Comparison of ENCODE assay signal across 34 cellular contexts in genomic region chr18:32998921-32999320, GRCh38.
"Had no signal": no experiment of that assay in that cellular context is flagged by ENCODE, and none has a peak within 500 bp of the region (broad histone marks: within the 10 kb centered on the region; RNA-seq: fewer than 3 reads in every experiment).

No MANE protein-coding gene starts in this region.

- H3K36me3 ChIP-seq: ascending aorta, WERI-Rb-1 had no signal

- H3K4me1 Mint-ChIP-seq: activated CD4-positive, alpha-beta memory T cell treated with anti-CD3 and anti-CD28 coated beads, Interleukin-2, amount 10 ng/mL, durations not matched to agents 7 days and 5 days; activated CD4-positive, alpha-beta T cell treated with anti-CD3 and anti-CD28 coated beads for 36 hours; activated CD4-positive, alpha-beta T cell treated with anti-CD3 and anti-CD28 coated beads, Interleukin-2, amount 10 ng/mL, durations not matched to agents 7 days and 5 days; activated CD8-positive, alpha-beta memory T cell treated with anti-CD3 and anti-CD28 coated beads, Interleukin-2, amount 10 ng/mL, durations not matched to agents 7 days and 5 days; activated naive CD4-positive, alpha-beta T cell treated with anti-CD3 and anti-CD28 coated beads, Interleukin-2, amount 10 ng/mL, durations not matched to agents 7 days and 5 days; activated naive CD4-positive, alpha-beta T cell treated with anti-CD3 and anti-CD28 coated beads, Interleukin-2, amount 50 U/mL, for 24 hours; activated naive CD8-positive, alpha-beta T cell treated with anti-CD3 and anti-CD28 coated beads, Interleukin-2, amount 10 ng/mL, durations not matched to agents 7 days and 5 days; activated naive CD8-positive, alpha-beta T cell treated with anti-CD3 and anti-CD28 coated beads, Interleukin-2, amount 50 U/mL, for 24 hours; brain; WTC11 had no signal

- H3K4me1 ChIP-seq: ascending aorta had no signal

- H3K36me3 Mint-ChIP-seq: activated CD8-positive, alpha-beta memory T cell treated with anti-CD3 and anti-CD28 coated beads, Interleukin-2, amount 10 ng/mL, durations not matched to agents 7 days and 5 days; activated naive CD4-positive, alpha-beta T cell treated with anti-CD3 and anti-CD28 coated beads, Interleukin-2, amount 10 ng/mL, durations not matched to agents 7 days and 5 days; activated naive CD4-positive, alpha-beta T cell treated with anti-CD3 and anti-CD28 coated beads, Interleukin-2, amount 50 U/mL, for 24 hours; activated naive CD8-positive, alpha-beta T cell; activated naive CD8-positive, alpha-beta T cell treated with anti-CD3 and anti-CD28 coated beads, Interleukin-2, amount 10 ng/mL, durations not matched to agents 7 days and 5 days; brain; WTC11 had no signal

- H3K27ac Mint-ChIP-seq: activated CD4-positive, alpha-beta memory T cell treated with anti-CD3 and anti-CD28 coated beads, Interleukin-2, amount 10 ng/mL, durations not matched to agents 7 days and 5 days; activated CD4-positive, alpha-beta T cell treated with anti-CD3 and anti-CD28 coated beads for 36 hours; activated CD4-positive, alpha-beta T cell treated with anti-CD3 and anti-CD28 coated beads, Interleukin-2, amount 10 ng/mL, durations not matched to agents 7 days and 5 days; activated CD8-positive, alpha-beta memory T cell treated with anti-CD3 and anti-CD28 coated beads, Interleukin-2, amount 10 ng/mL, durations not matched to agents 7 days and 5 days; activated CD8-positive, alpha-beta T cell treated with anti-CD3 and anti-CD28 coated beads, Interleukin-2, amount 10 ng/mL, durations not matched to agents 7 days and 5 days; activated naive CD4-positive, alpha-beta T cell treated with anti-CD3 and anti-CD28 coated beads, Interleukin-2, amount 10 ng/mL, durations not matched to agents 7 days and 5 days; activated naive CD4-positive, alpha-beta T cell treated with anti-CD3 and anti-CD28 coated beads, Interleukin-2, amount 50 U/mL, for 24 hours; activated naive CD8-positive, alpha-beta T cell; activated naive CD8-positive, alpha-beta T cell treated with anti-CD3 and anti-CD28 coated beads, Interleukin-2, amount 10 ng/mL, durations not matched to agents 7 days and 5 days; activated naive CD8-positive, alpha-beta T cell treated with anti-CD3 and anti-CD28 coated beads, Interleukin-2, amount 50 U/mL, for 24 hours; activated T-cell treated with anti-CD3 and anti-CD28 coated beads, Interleukin-2, amount 50 U/mL, for 24 hours; activated T-helper 2 cell treated with anti-CD3 and anti-CD28 coated beads, Interferon-gamma antibody, Interleukin-2, Interleukin-4, amounts not matched to agents 10 μg/mL and 5 μg/mL and 100 μg/mL, durations not matched to agents 14 hours and 24 hours and 36 hours; brain; T-helper 1 cell treated with Interleukin-12 subunit alpha and Interleukin-12 subunit beta and Interleukin-4 antibody, amounts not matched to agents 30 μg/mL and 1 μg/mL, for 36 hours; T-helper 2 cell treated with Interferon-gamma antibody and Interleukin-4, amounts not matched to agents 5 μg/mL and 100 μg/mL, for 36 hours; WTC11 had no signal

- H3K27me3 ChIP-seq: ascending aorta had no signal

- H3K4me3 ChIP-seq: ascending aorta had no signal

- H3K9me3 Mint-ChIP-seq: activated CD4-positive, alpha-beta T cell treated with anti-CD3 and anti-CD28 coated beads, Interleukin-2, amount 10 ng/mL, durations not matched to agents 7 days and 5 days had no signal

- H3K27ac ChIP-seq: ascending aorta, WERI-Rb-1 had no signal

- H3K27me3 Mint-ChIP-seq: activated CD4-positive, alpha-beta memory T cell treated with anti-CD3 and anti-CD28 coated beads, Interleukin-2, amount 10 ng/mL, durations not matched to agents 7 days and 5 days; activated CD4-positive, alpha-beta T cell treated with anti-CD3 and anti-CD28 coated beads for 36 hours; activated CD4-positive, alpha-beta T cell treated with anti-CD3 and anti-CD28 coated beads, Interleukin-2, amount 10 ng/mL, durations not matched to agents 7 days and 5 days; activated CD8-positive, alpha-beta memory T cell treated with anti-CD3 and anti-CD28 coated beads, Interleukin-2, amount 10 ng/mL, durations not matched to agents 7 days and 5 days; activated naive CD4-positive, alpha-beta T cell treated with anti-CD3 and anti-CD28 coated beads, Interleukin-2, amount 10 ng/mL, durations not matched to agents 7 days and 5 days; activated naive CD4-positive, alpha-beta T cell treated with anti-CD3 and anti-CD28 coated beads, Interleukin-2, amount 50 U/mL, for 24 hours; activated naive CD8-positive, alpha-beta T cell; activated naive CD8-positive, alpha-beta T cell treated with anti-CD3 and anti-CD28 coated beads, Interleukin-2, amount 10 ng/mL, durations not matched to agents 7 days and 5 days; activated naive CD8-positive, alpha-beta T cell treated with anti-CD3 and anti-CD28 coated beads, Interleukin-2, amount 50 U/mL, for 24 hours; activated T-cell treated with anti-CD3 and anti-CD28 coated beads, Interleukin-2, amount 50 U/mL, for 24 hours; brain had no signal

- H3K9me3 ChIP-seq: ascending aorta had no signal

- DNase-seq: activated CD4-positive, alpha-beta memory T cell treated with anti-CD3 and anti-CD28 coated beads, Interleukin-2, amount 10 ng/mL, durations not matched to agents 7 days and 5 days; activated CD4-positive, alpha-beta T cell treated with anti-CD3 and anti-CD28 coated beads for 1 hour; activated CD4-positive, alpha-beta T cell treated with anti-CD3 and anti-CD28 coated beads for 36 hours; activated CD4-positive, alpha-beta T cell treated with anti-CD3 and anti-CD28 coated beads for 48 hours; activated CD4-positive, alpha-beta T cell treated with anti-CD3 and anti-CD28 coated beads, Interleukin-2, amount 10 ng/mL, durations not matched to agents 7 days and 5 days; activated CD4-positive, alpha-beta T cell treated with anti-CD3 and anti-CD28 coated beads, Interleukin-2, amount 50 U/mL, for 48 hours; activated CD4-positive, CD25-positive, alpha-beta regulatory T cell; activated CD8-positive, alpha-beta memory T cell treated with anti-CD3 and anti-CD28 coated beads for 24 hours; activated CD8-positive, alpha-beta memory T cell treated with anti-CD3 and anti-CD28 coated beads, Interleukin-2, amount 10 ng/mL, durations not matched to agents 7 days and 5 days; activated CD8-positive, alpha-beta memory T cell treated with anti-CD3 and anti-CD28 coated beads, Interleukin-2, amount 50 U/mL, for 48 hours; activated CD8-positive, alpha-beta T cell treated with anti-CD3 and anti-CD28 coated beads, Interleukin-2, amount 10 ng/mL, durations not matched to agents 7 days and 5 days; activated effector memory CD4-positive, alpha-beta T cell treated with Interleukin-2 at 50 U/mL for 16 hours; activated gamma-delta T cell; activated naive CD4-positive, alpha-beta T cell treated with anti-CD3 and anti-CD28 coated beads, Interleukin-2, amount 10 ng/mL, durations not matched to agents 7 days and 5 days; activated naive CD4-positive, alpha-beta T cell treated with Interleukin-2 at 50 U/mL for 16 hours; activated naive CD8-positive, alpha-beta T cell treated with anti-CD3 and anti-CD28 coated beads, Interleukin-2, amount 10 ng/mL, durations not matched to agents 7 days and 5 days; activated naive CD8-positive, alpha-beta T cell treated with anti-CD3 and anti-CD28 coated beads, Interleukin-2, amount 50 U/mL, for 24 hours; activated T-cell treated with anti-CD3 and anti-CD28 coated beads, Interleukin-2, amount 50 U/mL, for 24 hours; activated T-cell treated with anti-CD3 and anti-CD28 coated beads, Interleukin-2, amount 50 U/mL, for 48 hours; amygdala; anterior cingulate cortex; central memory CD4-positive, alpha-beta T cell; T-helper 1 cell; T-helper 2 cell; T-helper 9 cell; WERI-Rb-1 had no signal

- H3K4me3 Mint-ChIP-seq: activated CD4-positive, alpha-beta memory T cell treated with anti-CD3 and anti-CD28 coated beads, Interleukin-2, amount 10 ng/mL, durations not matched to agents 7 days and 5 days; activated CD4-positive, alpha-beta T cell treated with anti-CD3 and anti-CD28 coated beads for 36 hours; activated CD4-positive, alpha-beta T cell treated with anti-CD3 and anti-CD28 coated beads, Interleukin-2, amount 10 ng/mL, durations not matched to agents 7 days and 5 days; activated CD8-positive, alpha-beta memory T cell treated with anti-CD3 and anti-CD28 coated beads, Interleukin-2, amount 10 ng/mL, durations not matched to agents 7 days and 5 days; activated CD8-positive, alpha-beta T cell treated with anti-CD3 and anti-CD28 coated beads, Interleukin-2, amount 10 ng/mL, durations not matched to agents 7 days and 5 days; activated naive CD4-positive, alpha-beta T cell treated with anti-CD3 and anti-CD28 coated beads, Interleukin-2, amount 10 ng/mL, durations not matched to agents 7 days and 5 days; activated naive CD4-positive, alpha-beta T cell treated with anti-CD3 and anti-CD28 coated beads, Interleukin-2, amount 50 U/mL, for 24 hours; activated naive CD8-positive, alpha-beta T cell; activated naive CD8-positive, alpha-beta T cell treated with anti-CD3 and anti-CD28 coated beads, Interleukin-2, amount 10 ng/mL, durations not matched to agents 7 days and 5 days; activated naive CD8-positive, alpha-beta T cell treated with anti-CD3 and anti-CD28 coated beads, Interleukin-2, amount 50 U/mL, for 24 hours; activated T-cell treated with anti-CD3 and anti-CD28 coated beads, Interleukin-2, amount 50 U/mL, for 24 hours; brain; T-helper 1 cell treated with Interleukin-12 subunit alpha and Interleukin-12 subunit beta and Interleukin-4 antibody, amounts not matched to agents 30 μg/mL and 1 μg/mL, for 36 hours; T-helper 2 cell treated with Interferon-gamma antibody and Interleukin-4, amounts not matched to agents 5 μg/mL and 100 μg/mL, for 36 hours; WTC11 had no signal
